1 cellular context compared by ENCODE assay signal in genomic region chr11:1936781-1937615, GRCh38.
TF ChIP-seq lines count a peak whose summit lies in the region.

No MANE protein-coding gene starts in this region.

TF ChIP-seq in H1, 55 proteins besides CTCF, POLR2A, EP300 and RAD21 (continued from another document):
- no peak for TF ChIP-seq TCF12 (IDR thresholded peaks at IDR 0.05; ENCODE audit: low read depth, low read length)
- TF ChIP-seq, protein P1, sequence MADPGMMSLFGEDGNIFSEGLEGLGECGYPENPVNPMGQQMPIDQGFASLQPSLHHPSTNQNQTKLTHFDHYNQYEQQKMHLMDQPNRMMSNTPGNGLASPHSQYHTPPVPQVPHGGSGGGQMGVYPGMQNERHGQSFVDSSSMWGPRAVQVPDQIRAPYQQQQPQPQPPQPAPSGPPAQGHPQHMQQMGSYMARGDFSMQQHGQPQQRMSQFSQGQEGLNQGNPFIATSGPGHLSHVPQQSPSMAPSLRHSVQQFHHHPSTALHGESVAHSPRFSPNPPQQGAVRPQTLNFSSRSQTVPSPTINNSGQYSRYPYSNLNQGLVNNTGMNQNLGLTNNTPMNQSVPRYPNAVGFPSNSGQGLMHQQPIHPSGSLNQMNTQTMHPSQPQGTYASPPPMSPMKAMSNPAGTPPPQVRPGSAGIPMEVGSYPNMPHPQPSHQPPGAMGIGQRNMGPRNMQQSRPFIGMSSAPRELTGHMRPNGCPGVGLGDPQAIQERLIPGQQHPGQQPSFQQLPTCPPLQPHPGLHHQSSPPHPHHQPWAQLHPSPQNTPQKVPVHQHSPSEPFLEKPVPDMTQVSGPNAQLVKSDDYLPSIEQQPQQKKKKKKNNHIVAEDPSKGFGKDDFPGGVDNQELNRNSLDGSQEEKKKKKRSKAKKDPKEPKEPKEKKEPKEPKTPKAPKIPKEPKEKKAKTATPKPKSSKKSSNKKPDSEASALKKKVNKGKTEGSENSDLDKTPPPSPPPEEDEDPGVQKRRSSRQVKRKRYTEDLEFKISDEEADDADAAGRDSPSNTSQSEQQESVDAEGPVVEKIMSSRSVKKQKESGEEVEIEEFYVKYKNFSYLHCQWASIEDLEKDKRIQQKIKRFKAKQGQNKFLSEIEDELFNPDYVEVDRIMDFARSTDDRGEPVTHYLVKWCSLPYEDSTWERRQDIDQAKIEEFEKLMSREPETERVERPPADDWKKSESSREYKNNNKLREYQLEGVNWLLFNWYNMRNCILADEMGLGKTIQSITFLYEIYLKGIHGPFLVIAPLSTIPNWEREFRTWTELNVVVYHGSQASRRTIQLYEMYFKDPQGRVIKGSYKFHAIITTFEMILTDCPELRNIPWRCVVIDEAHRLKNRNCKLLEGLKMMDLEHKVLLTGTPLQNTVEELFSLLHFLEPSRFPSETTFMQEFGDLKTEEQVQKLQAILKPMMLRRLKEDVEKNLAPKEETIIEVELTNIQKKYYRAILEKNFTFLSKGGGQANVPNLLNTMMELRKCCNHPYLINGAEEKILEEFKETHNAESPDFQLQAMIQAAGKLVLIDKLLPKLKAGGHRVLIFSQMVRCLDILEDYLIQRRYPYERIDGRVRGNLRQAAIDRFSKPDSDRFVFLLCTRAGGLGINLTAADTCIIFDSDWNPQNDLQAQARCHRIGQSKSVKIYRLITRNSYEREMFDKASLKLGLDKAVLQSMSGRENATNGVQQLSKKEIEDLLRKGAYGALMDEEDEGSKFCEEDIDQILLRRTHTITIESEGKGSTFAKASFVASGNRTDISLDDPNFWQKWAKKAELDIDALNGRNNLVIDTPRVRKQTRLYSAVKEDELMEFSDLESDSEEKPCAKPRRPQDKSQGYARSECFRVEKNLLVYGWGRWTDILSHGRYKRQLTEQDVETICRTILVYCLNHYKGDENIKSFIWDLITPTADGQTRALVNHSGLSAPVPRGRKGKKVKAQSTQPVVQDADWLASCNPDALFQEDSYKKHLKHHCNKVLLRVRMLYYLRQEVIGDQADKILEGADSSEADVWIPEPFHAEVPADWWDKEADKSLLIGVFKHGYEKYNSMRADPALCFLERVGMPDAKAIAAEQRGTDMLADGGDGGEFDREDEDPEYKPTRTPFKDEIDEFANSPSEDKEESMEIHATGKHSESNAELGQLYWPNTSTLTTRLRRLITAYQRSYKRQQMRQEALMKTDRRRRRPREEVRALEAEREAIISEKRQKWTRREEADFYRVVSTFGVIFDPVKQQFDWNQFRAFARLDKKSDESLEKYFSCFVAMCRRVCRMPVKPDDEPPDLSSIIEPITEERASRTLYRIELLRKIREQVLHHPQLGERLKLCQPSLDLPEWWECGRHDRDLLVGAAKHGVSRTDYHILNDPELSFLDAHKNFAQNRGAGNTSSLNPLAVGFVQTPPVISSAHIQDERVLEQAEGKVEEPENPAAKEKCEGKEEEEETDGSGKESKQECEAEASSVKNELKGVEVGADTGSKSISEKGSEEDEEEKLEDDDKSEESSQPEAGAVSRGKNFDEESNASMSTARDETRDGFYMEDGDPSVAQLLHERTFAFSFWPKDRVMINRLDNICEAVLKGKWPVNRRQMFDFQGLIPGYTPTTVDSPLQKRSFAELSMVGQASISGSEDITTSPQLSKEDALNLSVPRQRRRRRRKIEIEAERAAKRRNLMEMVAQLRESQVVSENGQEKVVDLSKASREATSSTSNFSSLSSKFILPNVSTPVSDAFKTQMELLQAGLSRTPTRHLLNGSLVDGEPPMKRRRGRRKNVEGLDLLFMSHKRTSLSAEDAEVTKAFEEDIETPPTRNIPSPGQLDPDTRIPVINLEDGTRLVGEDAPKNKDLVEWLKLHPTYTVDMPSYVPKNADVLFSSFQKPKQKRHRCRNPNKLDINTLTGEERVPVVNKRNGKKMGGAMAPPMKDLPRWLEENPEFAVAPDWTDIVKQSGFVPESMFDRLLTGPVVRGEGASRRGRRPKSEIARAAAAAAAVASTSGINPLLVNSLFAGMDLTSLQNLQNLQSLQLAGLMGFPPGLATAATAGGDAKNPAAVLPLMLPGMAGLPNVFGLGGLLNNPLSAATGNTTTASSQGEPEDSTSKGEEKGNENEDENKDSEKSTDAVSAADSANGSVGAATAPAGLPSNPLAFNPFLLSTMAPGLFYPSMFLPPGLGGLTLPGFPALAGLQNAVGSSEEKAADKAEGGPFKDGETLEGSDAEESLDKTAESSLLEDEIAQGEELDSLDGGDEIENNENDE (IDR thresholded peaks at IDR 0.05; ENCODE audit: insufficient replicate concordance, low read length): no peak
- no peak for TF ChIP-seq JUND (IDR thresholded peaks at IDR 0.05; ENCODE audit: low read length)
- no peak for TF ChIP-seq ZNF274 (IDR thresholded peaks at IDR 0.05; ENCODE audit: borderline replicate concordance, extremely low read depth, low read length)
- no peak for TF ChIP-seq TBP (IDR thresholded peaks at IDR 0.05; ENCODE audit: low read depth, low read length)
- TF ChIP-seq EZH2 (IDR thresholded peaks at IDR 0.05; ENCODE audit: low read depth, low read length, severe bottlenecking): no peak
- TF ChIP-seq SRF (IDR thresholded peaks at IDR 0.05; ENCODE audit: low read depth, low read length): no peak
- no peak for TF ChIP-seq CREB1 (IDR thresholded peaks at IDR 0.05)
- TF ChIP-seq RBBP5 (IDR thresholded peaks at IDR 0.05; ENCODE audit: borderline replicate concordance, low read depth, low read length): no peak
- no peak for TF ChIP-seq TAF1 (IDR thresholded peaks at IDR 0.05; ENCODE audit: low read depth, low read length)
- TF ChIP-seq TAF7 (optimal IDR thresholded peaks at IDR 0.05; ENCODE audit: borderline replicate concordance, low read depth, low read length): no peak
- no peak for TF ChIP-seq CEBPB (IDR thresholded peaks at IDR 0.05; ENCODE audit: low read depth, low read length)
- TF ChIP-seq SP2 (IDR thresholded peaks at IDR 0.05; ENCODE audit: low read length): no peak
- no peak for TF ChIP-seq KDM4A (IDR thresholded peaks at IDR 0.05; ENCODE audit: low read depth, low read length, severe bottlenecking)
- TF ChIP-seq PHF8 (conservative IDR thresholded peaks at IDR 0.05; ENCODE audit: low read depth, low read length): no peak
- TF ChIP-seq TEAD4 (IDR thresholded peaks at IDR 0.05; ENCODE audit: low read depth, low read length): no peak
- no peak for TF ChIP-seq KDM5A (IDR thresholded peaks at IDR 0.05; ENCODE audit: low read length)
- TF ChIP-seq SIN3A (conservative IDR thresholded peaks at IDR 0.05 in 1 of 2, IDR thresholded peaks at IDR 0.05 in 1 of 2; ENCODE audit: low read depth in 1 of 2, low read length in 2 of 2): no peak
